ENCODE assay signal across 9 cellular contexts in the genomic region with DNA sequence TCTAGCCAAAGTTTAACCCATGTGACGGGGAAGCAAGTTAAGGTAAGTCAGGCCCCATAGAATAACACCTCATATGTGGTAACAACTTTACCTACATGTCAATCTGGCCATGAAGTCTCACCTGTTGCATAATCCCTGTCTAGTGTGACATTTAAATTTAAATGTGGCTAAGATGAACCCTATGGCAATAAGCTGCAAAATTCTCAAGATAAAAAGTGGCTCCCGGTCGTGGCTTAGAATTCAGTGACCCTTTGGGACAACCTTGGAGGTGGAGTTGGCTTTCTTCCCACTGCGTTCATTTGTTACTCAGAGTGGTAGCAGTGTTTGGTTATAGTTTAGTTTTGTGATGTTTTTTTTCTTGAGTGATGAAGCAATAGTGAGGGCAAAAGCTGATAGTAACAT.
DNase-seq lines count a peak whose midpoint lies in the region; ATAC-seq and TF ChIP-seq lines count a peak whose summit lies in the region.
"Had no signal": no experiment of that assay in that cellular context is flagged by ENCODE, and none has a peak within 500 bp of the region (broad histone marks: within the 10 kb centered on the region; RNA-seq: fewer than 3 reads in every experiment).

No MANE protein-coding gene starts in this region.

- DNase-seq in stimulated activated CD4-positive, alpha-beta T cell treated with anti-CD3 and anti-CD28 coated beads, Interleukin-4, amount 100 ng/mL, for 24 hours = peak; percentile 20
- DNase-seq in stimulated activated CD4-positive, alpha-beta T cell treated with anti-CD3 and anti-CD28 coated beads, Interleukin-4, amount 100 ng/mL, for 4 hours = no peak
- DNase-seq in cardiac fibroblast (ENCODE audit: low read depth in 2 of 2) (peak; percentile 79 to 83), mucosa of gallbladder (ENCODE audit: low spot score) (peak; percentile 28), omental fat pad (ENCODE audit: low spot score) (no peak)
- DNase-seq in stimulated activated CD4-positive, alpha-beta T cell treated with anti-CD3 and anti-CD28 coated beads, Interleukin-1b, Interleukin-23, amount 100 ng/mL, for 48 hours = no peak

- TF ChIP-seq CTCF in cardiac fibroblast (IDR thresholded peaks at IDR 0.05; ENCODE audit: low read depth, low read length) (no peak), omental fat pad (IDR thresholded peaks at IDR 0.05) (no peak)

- ATAC-seq in HG03135 (IDR thresholded peaks at IDR 0.05; ENCODE audit: unreplicated experiment) = no peak
- ATAC-seq in omental fat pad (ENCODE audit: low FRiP score) = no peak
- no peak for ATAC-seq in HG02623 (IDR thresholded peaks at IDR 0.05; ENCODE audit: unreplicated experiment)

- H3K4me3 ChIP-seq in cardiac fibroblast (replicated peaks in 1 of 2; ENCODE audit: low read depth in 2 of 2, low read length in 2 of 2) = no peak overlapping the region
- H3K4me3 ChIP-seq: MG63 had no signal

Comparison
In these comparisons a context has a peak if more than half of its experiments do, and no peak if none do; other contexts are left out.
1. DNase-seq: peak in stimulated activated CD4-positive, alpha-beta T cell treated with anti-CD3 and anti-CD28 coated beads, Interleukin-4, amount 100 ng/mL, for 24 hours (single experiment), cardiac fibroblast (2 of 2) and mucosa of gallbladder (single experiment); none in stimulated activated CD4-positive, alpha-beta T cell treated with anti-CD3 and anti-CD28 coated beads, Interleukin-4, amount 100 ng/mL, for 4 hours (0 of 2), stimulated activated CD4-positive, alpha-beta T cell treated with anti-CD3 and anti-CD28 coated beads, Interleukin-1b, Interleukin-23, amount 100 ng/mL, for 48 hours (single experiment) and omental fat pad (single experiment).